Comparison of ENCODE assay signal across 17 cellular contexts in the genomic region with DNA sequence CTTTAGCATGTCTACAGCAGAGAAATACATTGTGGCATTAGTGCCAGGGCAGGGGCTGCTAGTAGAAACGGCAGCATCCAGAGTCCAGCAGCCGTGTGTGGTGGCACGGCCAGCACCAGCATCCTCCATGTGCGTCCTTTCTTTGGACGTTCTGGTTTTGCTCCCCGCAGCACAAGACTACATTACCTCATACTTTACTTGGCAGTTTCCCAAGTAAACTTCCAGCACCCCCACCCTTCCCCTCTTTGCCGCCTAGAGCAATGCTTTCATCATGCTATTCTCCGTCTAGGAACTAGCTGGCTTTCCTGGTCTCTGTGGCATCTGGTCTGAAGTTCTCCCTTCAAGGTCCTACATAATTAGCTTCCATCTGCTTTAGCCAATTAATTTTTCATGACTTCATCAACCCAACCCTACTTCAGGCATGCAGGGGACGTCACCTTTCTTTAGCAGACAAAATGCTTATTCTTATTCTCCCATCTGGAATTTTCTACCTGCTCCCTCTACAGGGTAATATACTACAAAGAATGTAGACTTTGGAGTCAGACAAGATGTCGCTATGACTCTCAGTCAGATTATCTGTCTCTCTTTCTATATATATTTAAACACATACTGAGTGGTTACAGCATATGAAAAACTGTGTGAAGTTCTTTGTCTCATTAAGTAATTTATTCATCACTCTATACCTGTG.
DNase-seq lines count a peak whose midpoint lies in the region; ATAC-seq and TF ChIP-seq lines count a peak whose summit lies in the region.
"Had no signal": no experiment of that assay in that cellular context is flagged by ENCODE, and none has a peak within 500 bp of the region (broad histone marks: within the 10 kb centered on the region; RNA-seq: fewer than 3 reads in every experiment).

No MANE protein-coding gene starts in this region.

- DNase-seq in DMS 273 treated with DMSO at 0.1 percent for 48 hours (lab: John Stamatoyannopoulos, UW) (peak; percentile 86), SJCRH30 (peak; percentile 9 to 40), fibroblast of peridontal ligament (ENCODE audit: extremely low read depth) (peak; percentile 24), pulmonary artery endothelial cell (ENCODE audit: low read depth, low spot score) (peak; percentile 94), UCSD-AML1 (lab: John Stamatoyannopoulos, UW; ENCODE audit: unreplicated experiment) (no peak), esophagus squamous epithelium (lab: John Stamatoyannopoulos, UW) (no peak)
- DNase-seq: activated CD8-positive, alpha-beta memory T cell treated with anti-CD3 and anti-CD28 coated beads, Interleukin-2, amount 50 U/mL, for 4 hours; adrenal gland; CD8-positive, alpha-beta memory T cell; natural killer cell; NCI-H2081; stimulated activated CD4-positive, alpha-beta T cell treated with anti-CD3 and anti-CD28 coated beads, Interleukin-15, amount 100 ng/mL, for 24 hours had no signal

- 50 to 52% methylated on average over 10 of the region's 10 CpGs for WGBS in esophagus squamous epithelium, 2 donors

- ATAC-seq in GM21360 (IDR thresholded peaks at IDR 0.05; ENCODE audit: unreplicated experiment) (no peak), GM18505 (IDR thresholded peaks at IDR 0.05; ENCODE audit: unreplicated experiment) (no peak)
- ATAC-seq: natural killer cell, Panc1 had no signal

- no peak for TF ChIP-seq CTCF in esophagus squamous epithelium (IDR thresholded peaks at IDR 0.05)

- H3K36me3 ChIP-seq in SJCRH30 = no peaks in the 10 kb centered on the region
- no peaks in the 10 kb centered on the region for H3K36me3 ChIP-seq in esophagus squamous epithelium
- H3K36me3 ChIP-seq: adrenal gland, HAP-1 had no signal

- H3K9me3 ChIP-seq in SJCRH30 (replicated peaks) (no peaks in the 10 kb centered on the region), esophagus squamous epithelium (no peaks in the 10 kb centered on the region)
- H3K9me3 ChIP-seq: adrenal gland had no signal

- intact Hi-C loops in esophagus squamous epithelium (cut with DNase I) = no loop called here

- H3K27ac ChIP-seq in SJCRH30 = no peak overlapping the region
- no peak overlapping the region for H3K27ac ChIP-seq in esophagus squamous epithelium
- H3K27ac ChIP-seq: adrenal gland, KMS-11 had no signal

- H3K4me1 ChIP-seq in SJCRH30 = no peaks in the 10 kb centered on the region
- peaks cover 5 to 17% (median 9%) of the 10 kb centered on the region in 3 donors for H3K4me1 ChIP-seq in esophagus squamous epithelium

- no peak for TF ChIP-seq POLR2A in GM18505 (IDR thresholded peaks at IDR 0.05; ENCODE audit: borderline replicate concordance, extremely low read depth, insufficient read depth, insufficient read length)
- TF ChIP-seq POLR2A in esophagus squamous epithelium (IDR thresholded peaks at IDR 0.05) = no peak

- H3K27me3 ChIP-seq in SJCRH30 = no peaks in the 10 kb centered on the region
- no peaks in the 10 kb centered on the region for H3K27me3 ChIP-seq in esophagus squamous epithelium
- H3K27me3 ChIP-seq: adrenal gland had no signal

- H3K4me3 ChIP-seq in SJCRH30 (no peak overlapping the region), esophagus squamous epithelium (no peak overlapping the region)
- H3K4me3 ChIP-seq: adrenal gland, HAP-1 had no signal

Comparison
In these comparisons a context has a peak if more than half of its experiments do, and no peak if none do; other contexts are left out.
1. DNase-seq: peak in DMS 273 treated with DMSO at 0.1 percent for 48 hours (single experiment), SJCRH30 (2 of 2), fibroblast of peridontal ligament (single experiment) and pulmonary artery endothelial cell (single experiment); none in UCSD-AML1 (single experiment) and esophagus squamous epithelium (single experiment).